ENCODE assay signal across 20 cellular contexts in genomic region chr3:46383211-46383945, GRCh38. TPM values are rescaled to one million over a fixed set of nuclear protein-coding genes. Genes with fewer than 3 reads are reported as not detected.
DNase-seq lines count a peak whose midpoint lies in the region; ATAC-seq, FAIRE-seq and TF ChIP-seq lines count a peak whose summit lies in the region.
"Had no signal": no experiment of that assay in that cellular context is flagged by ENCODE, and none has a peak within 500 bp of the region (broad histone marks: within the 10 kb centered on the region; RNA-seq: fewer than 3 reads in every experiment).

No MANE protein-coding gene starts in this region.

- H3K27ac Mint-ChIP-seq in T-helper 1 cell treated with Interleukin-12 subunit alpha and Interleukin-12 subunit beta and Interleukin-4 antibody, amounts not matched to agents 30 μg/mL and 1 μg/mL, for 36 hours: peak overlapping the region; percentile 12
- peak overlapping the region; percentile 80 for H3K27ac Mint-ChIP-seq in memory B cell

- DNase-seq in T-helper 1 cell (no peak), GM12891 (ENCODE audit: insufficient read length, low spot score) (no peak), Peyer's patch (peak; percentile 39 to 68 (median 60)), memory B cell (ENCODE audit: low spot score in 2 of 2) (peak in 1 of 2 donors; percentile 23), ecto neural progenitor cell (ENCODE audit: low spot score) (no peak), NCI-H510A (lab: John Stamatoyannopoulos, UW) (no peak), foreskin fibroblast (no peak)
- DNase-seq: activated CD4-positive, CD25-positive, alpha-beta regulatory T cell treated with anti-CD3 and anti-CD28 coated beads, Interleukin-2, amount 50 U/mL, for 72 hours; activated T-cell treated with anti-CD3 and anti-CD28 coated beads, Interleukin-2, amount 50 U/mL, for 4 hours; amniotic stem cell; heart right ventricle; naive thymus-derived CD4-positive, alpha-beta T cell; NCI-H1105 treated with DMSO at 0.1 percent for 48 hours; NCI-H345; retina; stimulated activated CD4-positive, alpha-beta T cell treated with anti-CD3 and anti-CD28 coated beads, Interleukin-4, amount 100 ng/mL, for 24 hours had no signal

- no peak overlapping the region for H3K4me3 Mint-ChIP-seq in T-helper 1 cell treated with Interleukin-12 subunit alpha and Interleukin-12 subunit beta and Interleukin-4 antibody, amounts not matched to agents 30 μg/mL and 1 μg/mL, for 36 hours
- peak overlapping the region; percentile 71 for H3K4me3 Mint-ChIP-seq in memory B cell
- H3K4me3 Mint-ChIP-seq: activated T-cell treated with anti-CD3 and anti-CD28 coated beads, Interleukin-2, amount 50 U/mL, for 4 hours had no signal

- peaks cover 3% of the 10 kb centered on the region for H3K9me3 Mint-ChIP-seq in T-helper 1 cell treated with Interleukin-12 subunit alpha and Interleukin-12 subunit beta and Interleukin-4 antibody, amounts not matched to agents 30 μg/mL and 1 μg/mL, for 36 hours
- no peaks in the 10 kb centered on the region for H3K9me3 Mint-ChIP-seq in memory B cell
- H3K9me3 Mint-ChIP-seq: activated T-cell treated with anti-CD3 and anti-CD28 coated beads, Interleukin-2, amount 50 U/mL, for 4 hours had no signal

- peak; percentile 79 for ATAC-seq in memory B cell (ENCODE audit: low read depth)
- ATAC-seq: activated T-cell treated with anti-CD3 and anti-CD28 coated beads, Interleukin-2, amount 50 U/mL, for 4 hours; naive thymus-derived CD4-positive, alpha-beta T cell; Panc1 had no signal

- H3K4me3 ChIP-seq in Peyer's patch (no peak overlapping the region), foreskin fibroblast (ENCODE audit: low read depth in 1 of 2, low read length in 2 of 2) (no peak overlapping the region)
- H3K4me3 ChIP-seq: heart right ventricle had no signal

- H3K36me3 ChIP-seq in Peyer's patch: no peaks in the 10 kb centered on the region
- H3K36me3 ChIP-seq: heart right ventricle had no signal

- no peaks in the 10 kb centered on the region for H3K9me3 ChIP-seq in Peyer's patch
- H3K9me3 ChIP-seq: heart right ventricle had no signal

- peaks cover 6% of the 10 kb centered on the region for H3K36me3 Mint-ChIP-seq in T-helper 1 cell treated with Interleukin-12 subunit alpha and Interleukin-12 subunit beta and Interleukin-4 antibody, amounts not matched to agents 30 μg/mL and 1 μg/mL, for 36 hours (ENCODE audit: low read depth)
- no peaks in the 10 kb centered on the region for H3K36me3 Mint-ChIP-seq in memory B cell

- peak overlapping the region in 3 of 4 donors; percentile 5 to 73 (median 6) for H3K27ac ChIP-seq in Peyer's patch

- TF ChIP-seq CTCF in Peyer's patch (IDR thresholded peaks at IDR 0.05) (no peak), foreskin fibroblast (IDR thresholded peaks at IDR 0.05; ENCODE audit: low read depth, low read length) (no peak)

- no peaks in the 10 kb centered on the region for H3K27me3 ChIP-seq in Peyer's patch

- H3K4me1 ChIP-seq in Peyer's patch: peaks cover 3 to 24% (median 18%) of the 10 kb centered on the region in 4 donors

- FAIRE-seq in GM12891 (lab: Jason Lieb, UNC): no peak

- peaks cover 6% of the 10 kb centered on the region for H3K27me3 Mint-ChIP-seq in T-helper 1 cell treated with Interleukin-12 subunit alpha and Interleukin-12 subunit beta and Interleukin-4 antibody, amounts not matched to agents 30 μg/mL and 1 μg/mL, for 36 hours (ENCODE audit: low read depth)
- no peaks in the 10 kb centered on the region for H3K27me3 Mint-ChIP-seq in memory B cell

- no peak for TF ChIP-seq POLR2A in GM12891 (IDR thresholded peaks at IDR 0.05; ENCODE audit: low read depth, low read length)
- no peak for TF ChIP-seq POLR2A in Peyer's patch (IDR thresholded peaks at IDR 0.05)

- H3K4me1 Mint-ChIP-seq in T-helper 1 cell treated with Interleukin-12 subunit alpha and Interleukin-12 subunit beta and Interleukin-4 antibody, amounts not matched to agents 30 μg/mL and 1 μg/mL, for 36 hours (ENCODE audit: low read depth): peaks cover 43% of the 10 kb centered on the region
- H3K4me1 Mint-ChIP-seq in memory B cell: peaks cover 44% of the 10 kb centered on the region

TF ChIP-seq in GM12891, 5 proteins besides CTCF, POLR2A, EP300 and RAD21:
- TF ChIP-seq POU2F2 (IDR thresholded peaks at IDR 0.05; ENCODE audit: low read depth, low read length) (no peak), PAX5 (IDR thresholded peaks at IDR 0.05; ENCODE audit: insufficient read depth, low read length, severe bottlenecking) (no peak), TAF1 (IDR thresholded peaks at IDR 0.05; ENCODE audit: low read depth, low read length) (no peak), POLR2AphosphoS5 (IDR thresholded peaks at IDR 0.05; ENCODE audit: low read depth, low read length) (no peak), SPI1 (IDR thresholded peaks at IDR 0.05; ENCODE audit: low read depth, low read length) (peak; percentile 40; the same call in 1 of the 2 replicates)

RNA-seq across cellular contexts. Expression of gene CCR5, which starts 12.6 kb away (rescaled TPM):
- 0.08 TPM for polyA plus RNA-seq in GM12891 (2012; ENCODE audit: low read depth, missing spikeins)
- total RNA-seq in Peyer's patch: 1 to 10 TPM in 2 of 4 donors, under 1 TPM in 2; 0.66 to 1.7 (median 1.1) TPM
- total RNA-seq: cerebellum, kidney epithelial cell had no signal
- polyA plus RNA-seq: naive thymus-derived CD4-positive, alpha-beta T cell had no signal

RNA-seq across cellular contexts. Expression of gene CCRL2, which starts 23.7 kb away (rescaled TPM):
- 1.6 TPM for polyA plus RNA-seq in GM12891 (2012; ENCODE audit: low read depth, missing spikeins)
- total RNA-seq in Peyer's patch: 10 to 100 TPM in 3 of 4 donors, not detected in 1; 13.5 to 21.2 (median 16.0) TPM

RNA-seq across cellular contexts. Expression of gene CCR2, which starts 29.5 kb away (rescaled TPM):
- polyA plus RNA-seq in GM12891 (2012; ENCODE audit: low read depth, missing spikeins): not detected
- total RNA-seq in Peyer's patch: 1 to 10 TPM in 1 of 4 donors, under 1 TPM in 2, not detected in 1; 0.70 to 4.1 (median 0.80) TPM
- total RNA-seq: kidney epithelial cell had no signal

Comparison
In these comparisons a context has a peak if more than half of its experiments do, and no peak if none do; other contexts are left out.
1. DNase-seq: peak in Peyer's patch (3 of 3); none in T-helper 1 cell (0 of 5), GM12891 (single experiment), ecto neural progenitor cell (single experiment), NCI-H510A (single experiment) and foreskin fibroblast (0 of 2).